Comparison of ENCODE assay signal across 32 cellular contexts in the genomic region with DNA sequence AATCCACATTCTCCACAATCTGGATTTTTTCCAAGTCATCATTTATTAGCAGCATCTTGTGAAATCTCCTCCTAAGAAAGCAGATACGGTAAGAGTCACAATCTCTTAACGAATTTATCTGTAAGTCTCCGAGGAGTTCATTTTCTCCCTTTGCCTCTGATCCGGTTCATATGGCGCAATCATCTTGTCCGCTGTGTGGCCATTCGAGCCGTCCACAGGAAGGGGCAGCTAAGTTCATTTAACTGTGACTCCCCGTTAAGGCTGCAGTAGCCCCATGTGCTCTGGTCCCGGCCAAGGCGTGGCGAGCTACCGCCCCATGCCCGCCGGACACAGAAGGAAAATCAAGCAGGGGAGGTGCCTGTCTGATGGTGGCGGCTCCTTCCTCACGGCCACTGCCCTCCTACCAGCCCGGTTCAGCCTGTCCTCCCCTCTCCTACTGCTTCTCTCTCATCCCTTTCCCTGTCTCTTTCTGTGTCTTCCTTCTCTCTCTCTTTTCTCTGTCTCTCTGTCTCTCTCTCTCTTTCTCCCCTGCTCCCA.
"Had no signal": no experiment of that assay in that cellular context is flagged by ENCODE, and none has a peak within 500 bp of the region (broad histone marks: within the 10 kb centered on the region; RNA-seq: fewer than 3 reads in every experiment).

No MANE protein-coding gene starts in this region.

- H3K4me3 ChIP-seq: cardiac muscle cell, Peyer's patch had no signal

- H3K27ac Mint-ChIP-seq: activated CD4-positive, alpha-beta T cell treated with anti-CD3 and anti-CD28 coated beads, Interleukin-2, amount 10 ng/mL, durations not matched to agents 24 days and 14 days; activated CD8-positive, alpha-beta T cell treated with anti-CD3 and anti-CD28 coated beads, Interleukin-2, amount 10 ng/mL, durations not matched to agents 7 days and 5 days; activated naive CD4-positive, alpha-beta T cell treated with anti-CD3 and anti-CD28 coated beads, Interleukin-2, amount 10 ng/mL, durations not matched to agents 7 days and 5 days; activated naive CD8-positive, alpha-beta T cell; activated naive CD8-positive, alpha-beta T cell treated with anti-CD3 and anti-CD28 coated beads, Interleukin-2, amount 50 U/mL, for 24 hours; activated T-cell treated with anti-CD3 and anti-CD28 coated beads, Interleukin-2, amount 50 U/mL, for 24 hours; activated T-helper 2 cell treated with anti-CD3 and anti-CD28 coated beads, Interferon-gamma antibody, Interleukin-2, Interleukin-4, amounts not matched to agents 10 μg/mL and 5 μg/mL and 100 μg/mL, durations not matched to agents 14 hours and 24 hours and 36 hours; T-cell had no signal

- H3K9me3 Mint-ChIP-seq: activated T-cell treated with anti-CD3 and anti-CD28 coated beads, Interleukin-2, amount 50 U/mL, for 24 hours; central memory CD8-positive, alpha-beta T cell; T-cell had no signal

- H3K27me3 Mint-ChIP-seq: activated CD4-positive, alpha-beta T cell treated with anti-CD3 and anti-CD28 coated beads, Interleukin-2, amount 10 ng/mL, durations not matched to agents 24 days and 14 days; activated naive CD4-positive, alpha-beta T cell treated with anti-CD3 and anti-CD28 coated beads, Interleukin-2, amount 10 ng/mL, durations not matched to agents 7 days and 5 days had no signal

- H3K9me3 ChIP-seq: Peyer's patch had no signal

- H3K4me1 Mint-ChIP-seq: activated CD4-positive, alpha-beta T cell treated with anti-CD3 and anti-CD28 coated beads, Interleukin-2, amount 10 ng/mL, durations not matched to agents 24 days and 14 days; activated naive CD4-positive, alpha-beta T cell treated with anti-CD3 and anti-CD28 coated beads, Interleukin-2, amount 10 ng/mL, durations not matched to agents 7 days and 5 days; activated naive CD8-positive, alpha-beta T cell treated with anti-CD3 and anti-CD28 coated beads, Interleukin-2, amount 50 U/mL, for 24 hours; central memory CD8-positive, alpha-beta T cell; T-cell had no signal

- ATAC-seq: activated CD8-positive, alpha-beta T cell treated with anti-CD3 and anti-CD28 coated beads, Interleukin-2, amount 10 ng/mL, durations not matched to agents 7 days and 5 days; activated naive CD8-positive, alpha-beta T cell treated with anti-CD3 and anti-CD28 coated beads, Interleukin-2, amount 50 U/mL, for 24 hours; PC-3; Right ventricle myocardium inferior; T-cell had no signal

- H3K27ac ChIP-seq: cardiac muscle cell, Peyer's patch, RWPE1, WERI-Rb-1 had no signal

- H3K36me3 Mint-ChIP-seq: activated naive CD4-positive, alpha-beta T cell treated with anti-CD3 and anti-CD28 coated beads, Interleukin-2, amount 10 ng/mL, durations not matched to agents 7 days and 5 days; activated naive CD8-positive, alpha-beta T cell; T-cell had no signal

- DNase-seq: activated CD4-positive, alpha-beta T cell treated with anti-CD3 and anti-CD28 coated beads, Interleukin-2, amount 10 ng/mL, durations not matched to agents 24 days and 14 days; activated CD4-positive, alpha-beta T cell treated with anti-CD3 and anti-CD28 coated beads, Interleukin-2, amount 50 U/mL, for 4 hours; activated CD4-positive, CD25-positive, alpha-beta regulatory T cell; activated CD8-positive, alpha-beta T cell treated with anti-CD3 and anti-CD28 coated beads, Interleukin-2, amount 10 ng/mL, durations not matched to agents 7 days and 5 days; activated naive CD4-positive, alpha-beta T cell treated with anti-CD3 and anti-CD28 coated beads, Interleukin-2, amount 10 ng/mL, durations not matched to agents 7 days and 5 days; activated naive CD8-positive, alpha-beta T cell treated with anti-CD3 and anti-CD28 coated beads, Interleukin-2, amount 50 U/mL, for 24 hours; activated T-cell treated with anti-CD3 and anti-CD28 coated beads, Interleukin-2, amount 50 U/mL, for 24 hours; Karpas-422; KBM-7; MM.1S; MV-4-11; NCI-H1092; NCI-H1436 treated with DMSO at 0.1 percent for 48 hours; NCI-H1694 treated with DMSO at 0.1 percent for 48 hours; NCI-H2029; NCI-H510A; NCI-H526; NCI-H748 treated with DMSO at 0.1 percent for 48 hours; NK-92 treated with Interleukin-12 subunit alpha and Interleukin-12 subunit beta, amount 100 ng/mL, for 24 hours; PC-3; Peyer's patch; SIG-M5; T-cell; T-helper 2 cell; T-helper 9 cell had no signal

- H3K4me1 ChIP-seq: Peyer's patch had no signal

- H3K4me3 Mint-ChIP-seq: activated CD4-positive, alpha-beta T cell treated with anti-CD3 and anti-CD28 coated beads, Interleukin-2, amount 10 ng/mL, durations not matched to agents 24 days and 14 days; activated CD8-positive, alpha-beta T cell treated with anti-CD3 and anti-CD28 coated beads, Interleukin-2, amount 10 ng/mL, durations not matched to agents 7 days and 5 days; activated naive CD4-positive, alpha-beta T cell treated with anti-CD3 and anti-CD28 coated beads, Interleukin-2, amount 10 ng/mL, durations not matched to agents 7 days and 5 days; activated naive CD8-positive, alpha-beta T cell; activated naive CD8-positive, alpha-beta T cell treated with anti-CD3 and anti-CD28 coated beads, Interleukin-2, amount 50 U/mL, for 24 hours; activated T-cell treated with anti-CD3 and anti-CD28 coated beads, Interleukin-2, amount 50 U/mL, for 24 hours; central memory CD8-positive, alpha-beta T cell; T-cell had no signal

- H3K36me3 ChIP-seq: cardiac muscle cell, Peyer's patch, WERI-Rb-1 had no signal

- H3K27me3 ChIP-seq: cardiac muscle cell, Peyer's patch had no signal
